ENCODE assay signal across 34 cellular contexts in genomic region chrX:156008915-156009314, GRCh38. TPM values are rescaled to one million over a fixed set of nuclear protein-coding genes. Genes with fewer than 3 reads are reported as not detected.
A peak's percentile ranks its signal among the peaks of the same experiment; 100 is the strongest.
DNase-seq lines count a peak whose midpoint lies in the region; ATAC-seq and TF ChIP-seq lines count a peak whose summit lies in the region.
"Had no signal": no experiment of that assay in that cellular context is flagged by ENCODE, and none has a peak within 500 bp of the region (broad histone marks: within the 10 kb centered on the region; RNA-seq: fewer than 3 reads in every experiment).

No MANE protein-coding gene starts in this region.

- no peak overlapping the region for H3K27ac Mint-ChIP-seq in CD8-positive, alpha-beta T cell
- H3K27ac Mint-ChIP-seq: activated CD4-positive, alpha-beta memory T cell treated with anti-CD3 and anti-CD28 coated beads, Interleukin-2, amount 10 ng/mL, durations not matched to agents 7 days and 5 days; activated naive CD4-positive, alpha-beta T cell treated with anti-CD3 and anti-CD28 coated beads for 36 hours; activated T-helper 1 cell treated with anti-CD3 and anti-CD28 coated beads, Interleukin-12 subunit alpha, Interleukin-12 subunit beta, Interleukin-2, Interleukin-4 antibody, amounts not matched to agents 30 ng/mL and 10 ng/mL and 1 ng/mL, durations not matched to agents 14 hours and 24 hours and 36 hours; nephron; stimulated activated naive CD8-positive, alpha-beta T cell treated with anti-CD3 and anti-CD28 coated beads, Interleukin-15, amount 100 ng/mL, for 72 hours had no signal

- H4K20me1 ChIP-seq in BLaER1: no peaks in the 10 kb centered on the region

- DNase-seq in choroid plexus epithelial cell (ENCODE audit: low read depth) (peak; percentile 2), mesendoderm (peak; percentile 2), GF-D8 (lab: John Stamatoyannopoulos, UW) (no peak), AG20443 (ENCODE audit: low spot score) (no peak), NCI-H1048 (lab: John Stamatoyannopoulos, UW) (no peak)
- no peak for DNase-seq in CD8-positive, alpha-beta T cell
- DNase-seq: activated CD4-positive, alpha-beta memory T cell treated with anti-CD3 and anti-CD28 coated beads, Interleukin-2, amount 10 ng/mL, durations not matched to agents 7 days and 5 days; activated CD4-positive, CD25-positive, alpha-beta regulatory T cell treated with anti-CD3 and anti-CD28 coated beads, Interleukin-2, amount 50 U/mL, for 72 hours; activated CD8-positive, alpha-beta memory T cell treated with anti-CD3 and anti-CD28 coated beads, Interleukin-2, amount 50 U/mL, for 48 hours; activated naive CD4-positive, alpha-beta T cell treated with anti-CD3 and anti-CD28 coated beads for 36 hours; body of pancreas; DMS79; dorsolateral prefrontal cortex; GDM1; hippocampal formation; left colon; mammary epithelial cell; NCI-H1092; NCI-H1694; NCI-H446; ovary; retina; SIG-M5; stimulated activated CD4-positive, alpha-beta T cell treated with anti-CD3 and anti-CD28 coated beads, Interleukin-1b, Interleukin-23, amount 100 ng/mL, for 48 hours; stimulated activated CD8-positive, alpha-beta memory T cell treated with anti-CD3 and anti-CD28 coated beads, Interleukin-4, amount 100 ng/mL, for 48 hours; stimulated activated naive CD8-positive, alpha-beta T cell treated with anti-CD3 and anti-CD28 coated beads, Interleukin-15, amount 100 ng/mL, for 72 hours; thyroid gland had no signal

- H3K4me3 ChIP-seq in BLaER1 (no peak overlapping the region), HEK293 (ENCODE audit: low read depth, low read length) (no peak overlapping the region), choroid plexus epithelial cell (ENCODE audit: low read depth, low read length) (no peak overlapping the region), mesendoderm (ENCODE audit: low read length) (peak overlapping the region; percentile 17)
- no peak overlapping the region for H3K4me3 ChIP-seq in CD8-positive, alpha-beta T cell (ENCODE audit: low read depth, low read length)
- H3K4me3 ChIP-seq: body of pancreas, dorsolateral prefrontal cortex, gastroesophageal sphincter, HAP-1, ovary, thyroid gland had no signal

- H3K9me3 Mint-ChIP-seq in CD8-positive, alpha-beta T cell: no peaks in the 10 kb centered on the region
- H3K9me3 Mint-ChIP-seq: activated CD4-positive, alpha-beta memory T cell treated with anti-CD3 and anti-CD28 coated beads, Interleukin-2, amount 10 ng/mL, durations not matched to agents 7 days and 5 days; activated naive CD4-positive, alpha-beta T cell treated with anti-CD3 and anti-CD28 coated beads for 36 hours; activated T-helper 1 cell treated with anti-CD3 and anti-CD28 coated beads, Interleukin-12 subunit alpha, Interleukin-12 subunit beta, Interleukin-2, Interleukin-4 antibody, amounts not matched to agents 30 ng/mL and 10 ng/mL and 1 ng/mL, durations not matched to agents 14 hours and 24 hours and 36 hours; stimulated activated naive CD8-positive, alpha-beta T cell treated with anti-CD3 and anti-CD28 coated beads, Interleukin-15, amount 100 ng/mL, for 72 hours had no signal

- POLR2A ChIA-PET in HEK293 (lab: Yijun Ruan, JAX): no interaction called here
- POLR2A ChIA-PET in CD8-positive, alpha-beta T cell (lab: Charles Lee): no interaction called here

- no peak overlapping the region for H2AK5ac ChIP-seq in mesendoderm (ENCODE audit: low read length)

- H3K56ac ChIP-seq in mesendoderm (ENCODE audit: low read length): no peak overlapping the region

- no peak overlapping the region for H2BK120ac ChIP-seq in mesendoderm (ENCODE audit: low read depth, low read length)

- H3K18ac ChIP-seq in mesendoderm (ENCODE audit: low read length): no peak overlapping the region

- no peak overlapping the region for H2BK15ac ChIP-seq in mesendoderm (replicated peaks; ENCODE audit: low read depth)

- H3K4me1 Mint-ChIP-seq in CD8-positive, alpha-beta T cell (ENCODE audit: low read depth): peaks cover 1% of the 10 kb centered on the region
- H3K4me1 Mint-ChIP-seq: nephron; stimulated activated naive CD8-positive, alpha-beta T cell treated with anti-CD3 and anti-CD28 coated beads, Interleukin-15, amount 100 ng/mL, for 72 hours had no signal

- no peaks in the 10 kb centered on the region for H3K79me1 ChIP-seq in mesendoderm (ENCODE audit: low read length)

- H3K36me3 Mint-ChIP-seq in CD8-positive, alpha-beta T cell: no peaks in the 10 kb centered on the region

- H3K9me3 ChIP-seq in BLaER1 (no peaks in the 10 kb centered on the region), HEK293 (ENCODE audit: control insufficient read depth, insufficient read depth, low read depth, low read length) (no peaks in the 10 kb centered on the region)
- H3K9me3 ChIP-seq in CD8-positive, alpha-beta T cell (ENCODE audit: low read length): no peaks in the 10 kb centered on the region
- H3K9me3 ChIP-seq: body of pancreas, gastroesophageal sphincter, HAP-1, ovary, thyroid gland had no signal

- H3K36me3 ChIP-seq in BLaER1 (no peaks in the 10 kb centered on the region), HEK293 (ENCODE audit: control insufficient read depth in 2 of 2, insufficient read depth in 1 of 2, low read length in 2 of 2) (no peaks in the 10 kb centered on the region), mesendoderm (ENCODE audit: control insufficient read depth, insufficient read depth, low read length) (no peaks in the 10 kb centered on the region)
- H3K36me3 ChIP-seq in CD8-positive, alpha-beta T cell (ENCODE audit: insufficient read depth, low read length): no peaks in the 10 kb centered on the region
- H3K36me3 ChIP-seq: gastroesophageal sphincter, HAP-1, ovary, thyroid gland had no signal

- H3K27ac ChIP-seq in BLaER1: peak overlapping the region; percentile 70
- H3K27ac ChIP-seq in HEK293 (ENCODE audit: extremely low read depth, low read depth, low read length): no peak overlapping the region
- no peak overlapping the region for H3K27ac ChIP-seq in mesendoderm (ENCODE audit: low read depth, low read length)
- no peak overlapping the region for H3K27ac ChIP-seq in CD8-positive, alpha-beta T cell (ENCODE audit: low read depth, low read length)
- H3K27ac ChIP-seq: body of pancreas, dorsolateral prefrontal cortex, gastroesophageal sphincter, ovary, thyroid gland had no signal

- H3K27me3 ChIP-seq in BLaER1: no peaks in the 10 kb centered on the region
- H3K27me3 ChIP-seq in mesendoderm (ENCODE audit: insufficient read depth, low read length, poor library complexity): no peaks in the 10 kb centered on the region
- H3K27me3 ChIP-seq in CD8-positive, alpha-beta T cell (ENCODE audit: insufficient read depth, low read length): no peaks in the 10 kb centered on the region
- H3K27me3 ChIP-seq: body of pancreas, gastroesophageal sphincter, ovary, thyroid gland had no signal

- intact Hi-C loops in CD8-positive, alpha-beta T cell (cut with DNase I, micrococcal nuclease): no loop called here

- H4K8ac ChIP-seq in mesendoderm (ENCODE audit: low read depth, low read length): no peak overlapping the region

- peak overlapping the region; percentile 43; the same call in 1 of the 2 replicates for H3K9ac ChIP-seq in BLaER1
- no peak overlapping the region for H3K9ac ChIP-seq in mesendoderm (ENCODE audit: low read length)

- CTCF ChIA-PET in HEK293 (lab: Yijun Ruan, JAX): no interaction called here
- CTCF ChIA-PET in CD8-positive, alpha-beta T cell (lab: Charles Lee): no interaction called here

- H4K5ac ChIP-seq in mesendoderm (ENCODE audit: low read length): no peak overlapping the region

- H3K23ac ChIP-seq in mesendoderm (ENCODE audit: low read length): no peak overlapping the region

- WGBS in mesendoderm (ENCODE audit: extremely low coverage, insufficient coverage, low lambda C conversion rate): no CpG with 5 or more reads among the region's 1 CpG

- no peak overlapping the region for H2BK5ac ChIP-seq in mesendoderm (ENCODE audit: low read length)

- peak overlapping the region; percentile 71 for H3K4me2 ChIP-seq in BLaER1
- H3K4me2 ChIP-seq in mesendoderm (ENCODE audit: low read length): no peak overlapping the region

- no peak overlapping the region for H3K4ac ChIP-seq in mesendoderm (ENCODE audit: low read depth, low read length)

- no peaks in the 10 kb centered on the region for H3K27me3 Mint-ChIP-seq in CD8-positive, alpha-beta T cell (ENCODE audit: low read depth)
- H3K27me3 Mint-ChIP-seq: activated CD4-positive, alpha-beta memory T cell treated with anti-CD3 and anti-CD28 coated beads, Interleukin-2, amount 10 ng/mL, durations not matched to agents 7 days and 5 days; stimulated activated naive CD8-positive, alpha-beta T cell treated with anti-CD3 and anti-CD28 coated beads, Interleukin-15, amount 100 ng/mL, for 72 hours had no signal

- ATAC-seq in CD8-positive, alpha-beta T cell: no peak
- ATAC-seq: body of pancreas; gastroesophageal sphincter; stimulated activated naive CD8-positive, alpha-beta T cell treated with anti-CD3 and anti-CD28 coated beads, Interleukin-15, amount 100 ng/mL, for 72 hours had no signal

- H3K4me3 Mint-ChIP-seq in CD8-positive, alpha-beta T cell: no peak overlapping the region
- H3K4me3 Mint-ChIP-seq: activated CD4-positive, alpha-beta memory T cell treated with anti-CD3 and anti-CD28 coated beads, Interleukin-2, amount 10 ng/mL, durations not matched to agents 7 days and 5 days; activated naive CD4-positive, alpha-beta T cell treated with anti-CD3 and anti-CD28 coated beads for 36 hours; activated T-helper 1 cell treated with anti-CD3 and anti-CD28 coated beads, Interleukin-12 subunit alpha, Interleukin-12 subunit beta, Interleukin-2, Interleukin-4 antibody, amounts not matched to agents 30 ng/mL and 10 ng/mL and 1 ng/mL, durations not matched to agents 14 hours and 24 hours and 36 hours; nephron; stimulated activated naive CD8-positive, alpha-beta T cell treated with anti-CD3 and anti-CD28 coated beads, Interleukin-15, amount 100 ng/mL, for 72 hours had no signal

- TF ChIP-seq CTCF in HEK293 (tag by site-specific recombination; IDR thresholded peaks at IDR 0.05) (no peak), choroid plexus epithelial cell (conservative IDR thresholded peaks at IDR 0.05; ENCODE audit: low read depth, low read length) (no peak)
- no peak for TF ChIP-seq CTCF in CD8-positive, alpha-beta T cell (IDR thresholded peaks at IDR 0.05)

- H3K79me2 ChIP-seq in mesendoderm (ENCODE audit: control insufficient read depth, insufficient read depth, low read length): no peaks in the 10 kb centered on the region

- H3K4me1 ChIP-seq in BLaER1 (peaks cover 42% of the 10 kb centered on the region), HEK293 (ENCODE audit: control insufficient read depth, insufficient read depth, low read length) (no peaks in the 10 kb centered on the region), mesendoderm (ENCODE audit: control insufficient read depth, low read depth, low read length) (no peaks in the 10 kb centered on the region)
- H3K4me1 ChIP-seq in CD8-positive, alpha-beta T cell (ENCODE audit: insufficient read depth, low read length): no peaks in the 10 kb centered on the region
- H3K4me1 ChIP-seq: body of pancreas, gastroesophageal sphincter, HAP-1, thyroid gland had no signal

RNA-seq across cellular contexts. Expression of gene IL9R, which starts 11.4 kb away (rescaled TPM):
- polyA plus RNA-seq in mesendoderm (2013, experiment 1 of 2): 0.07 TPM
- 0.06 TPM for polyA plus RNA-seq in mesendoderm (2013, experiment 2 of 2)
- total RNA-seq in CD8-positive, alpha-beta T cell: 1 to 10 TPM; 2.0 to 2.1 TPM
- polyA plus RNA-seq: BJ had no signal

Comparison
In these comparisons a context has a peak if more than half of its experiments do, and no peak if none do; other contexts are left out.
1. DNase-seq: peak in choroid plexus epithelial cell (single experiment) and mesendoderm (single experiment); none in GF-D8 (single experiment), AG20443 (single experiment), NCI-H1048 (single experiment) and CD8-positive, alpha-beta T cell (0 of 7).